ENCODE assay signal across 8 cellular contexts in genomic region chr11:57335343-57336110, GRCh38. TPM values are rescaled to one million over a fixed set of nuclear protein-coding genes. Genes with fewer than 3 reads are reported as not detected.
DNase-seq lines count a peak whose midpoint lies in the region; ATAC-seq and TF ChIP-seq lines count a peak whose summit lies in the region.

TSS of gene SSRP1 (minus strand) at chr11:57335892. CDS start at chr11:57335121, 771 bp downstream.

- no peak for TF ChIP-seq EP300 in gastroesophageal sphincter (IDR thresholded peaks at IDR 0.05)

- H2AFZ ChIP-seq in H9 (ENCODE audit: low read length): peak within 1 kb of the TSS; percentile 24

- peak; percentile 50 for DNase-seq in GF-D8 (lab: John Stamatoyannopoulos, UW)
- peak; percentile 84 for DNase-seq in H9
- DNase-seq in M059J (ENCODE audit: low read depth): peak; percentile 87
- DNase-seq in SK-N-DZ (ENCODE audit: low spot score): peak; percentile 91
- DNase-seq in activated naive CD4-positive, alpha-beta T cell treated with Interleukin-2 at 50 U/mL for 16 hours: peak; percentile 87
- DNase-seq in substantia nigra (lab: John Stamatoyannopoulos, UW): peak; percentile 33 to 92 (median 81)

- H3K56ac ChIP-seq in H9 (ENCODE audit: insufficient read length, low read depth, low read length): no peak within 1 kb of the TSS

- H3K14ac ChIP-seq in H9 (ENCODE audit: insufficient read depth, low read length): peak within 1 kb of the TSS; percentile 52

- no peaks in the 10 kb centered on the region for H4K20me1 ChIP-seq in H9 (ENCODE audit: control insufficient read depth, insufficient read depth, insufficient read length)

- no peaks in the 10 kb centered on the region for H3K27me3 ChIP-seq in H9 (ENCODE audit: insufficient read depth, low read length)
- peaks cover 8% of the 10 kb centered on the region for H3K27me3 ChIP-seq in gastroesophageal sphincter
- peaks cover 8% of the 10 kb centered on the region for H3K27me3 ChIP-seq in neutrophil

- H3K9me3 ChIP-seq in H9 (ENCODE audit: control insufficient read depth, low read depth, low read length) (no peaks in the 10 kb centered on the region), gastroesophageal sphincter (no peaks in the 10 kb centered on the region), neutrophil (no peaks in the 10 kb centered on the region)

- peak; percentile 97 for ATAC-seq in gastroesophageal sphincter

- no peak within 1 kb of the TSS for H2BK20ac ChIP-seq in H9 (ENCODE audit: low read depth, low read length, poor library complexity, severe bottlenecking)

- no peak within 1 kb of the TSS for H2BK15ac ChIP-seq in H9 (ENCODE audit: low read depth, low read length)

- peak within 1 kb of the TSS; percentile 93 to 94 for H3K4me3 Mint-ChIP-seq in H9

- H3K23me2 ChIP-seq in H9 (ENCODE audit: insufficient read length, low read depth, low read length, poor library complexity, severe bottlenecking): peaks cover 6% of the 10 kb centered on the region

- no peaks in the 10 kb centered on the region for H3K9me3 Mint-ChIP-seq in H9

- peak within 1 kb of the TSS; percentile 96 to 98 (median 98) for H3K27ac Mint-ChIP-seq in H9

- H2BK5ac ChIP-seq in H9 (ENCODE audit: insufficient read length, low read length): no peak within 1 kb of the TSS

- H2AK5ac ChIP-seq in H9 (ENCODE audit: insufficient read length, low read length): no peak within 1 kb of the TSS

- H3K23ac ChIP-seq in H9 (ENCODE audit: insufficient read length, low read depth, low read length): no peak within 1 kb of the TSS

- peak within 1 kb of the TSS; percentile 66 for H3K4me2 ChIP-seq in H9 (ENCODE audit: insufficient read depth, insufficient read length, low read length)

- peak within 1 kb of the TSS; percentile 64 for H3K9ac ChIP-seq in H9 (ENCODE audit: extremely low read depth, insufficient read length, low read length)

- peaks cover 0 to 38% of the 10 kb centered on the region in 2 donors for H3K36me3 ChIP-seq in gastroesophageal sphincter
- H3K36me3 ChIP-seq in neutrophil: peaks cover 23% of the 10 kb centered on the region

- no peak within 1 kb of the TSS for H4K5ac ChIP-seq in H9 (ENCODE audit: insufficient read length, low read depth, low read length)

- WGBS in H9 (ENCODE audit: extremely low coverage, insufficient read length, low lambda C conversion rate): no CpG with 5 or more reads among the region's 69 CpGs
- WGBS in gastroesophageal sphincter (ENCODE audit: low coverage in 1 of 2), 2 donors: 0% methylated on average over 4 to 10 of the region's 69 CpGs

- no peak; the same call in 2 of the 3 replicates for TF ChIP-seq CTCF in H9 (conservative IDR thresholded peaks at IDR 0.05)
- TF ChIP-seq CTCF in gastroesophageal sphincter (IDR thresholded peaks at IDR 0.05): no peak
- no peak for TF ChIP-seq CTCF in neutrophil (IDR thresholded peaks at IDR 0.05)

- H3K4me1 ChIP-seq in H9 (ENCODE audit: insufficient read depth, low read length): peaks cover 5% of the 10 kb centered on the region; the same call in 1 of the 2 replicates
- H3K4me1 ChIP-seq in gastroesophageal sphincter: peaks cover 0 to 40% (median 14%) of the 10 kb centered on the region in 3 donors
- H3K4me1 ChIP-seq in neutrophil (ENCODE audit: control insufficient read depth in 1 of 2, insufficient read depth in 1 of 2, low read depth in 1 of 2, low read length in 1 of 2): peaks cover 6 to 12% of the 10 kb centered on the region in 2 experiments

- no peak within 1 kb of the TSS for H3T11ph ChIP-seq in H9 (ENCODE audit: low read length)

- peaks cover 16% of the 10 kb centered on the region for H3K27me3 Mint-ChIP-seq in H9 (ENCODE audit: low read depth)

- peak within 1 kb of the TSS; percentile 62 to 76 for H3K4me3 ChIP-seq in gastroesophageal sphincter
- H3K4me3 ChIP-seq in neutrophil (ENCODE audit: low read depth in 1 of 2, low read length in 1 of 2): peak within 1 kb of the TSS; percentile 62 to 80

- H4K8ac ChIP-seq in H9 (replicated peaks; ENCODE audit: insufficient read length, low read depth, low read length): peak within 1 kb of the TSS; percentile 9

- no peak within 1 kb of the TSS for H4K91ac ChIP-seq in H9 (ENCODE audit: insufficient read length, low read depth, low read length)

- peaks cover 42 to 48% of the 10 kb centered on the region in 2 experiments for H3K4me1 Mint-ChIP-seq in H9

- peak; percentile 32 to 46 for TF ChIP-seq POLR2A in gastroesophageal sphincter (IDR thresholded peaks at IDR 0.05)

- H3K79me1 ChIP-seq in H9 (ENCODE audit: insufficient read depth, low read depth, low read length, poor library complexity, severe bottlenecking): peaks cover 7% of the 10 kb centered on the region

- H3K4ac ChIP-seq in H9 (ENCODE audit: low read depth, low read length): no peak within 1 kb of the TSS

- H3K36me3 Mint-ChIP-seq in H9 (ENCODE audit: insufficient read depth in 1 of 3, low read depth in 3 of 3): peaks cover 30 to 46% (median 43%) of the 10 kb centered on the region in 3 experiments

- no peak within 1 kb of the TSS for H2BK120ac ChIP-seq in H9 (ENCODE audit: low read depth, low read length, poor library complexity, severe bottlenecking)

- no peak within 1 kb of the TSS for H2BK12ac ChIP-seq in H9 (ENCODE audit: insufficient read length, low read depth, low read length)

- H3K27ac ChIP-seq in H9 (ENCODE audit: insufficient read length, low read depth, low read length): no peak within 1 kb of the TSS
- peak within 1 kb of the TSS; percentile 65 to 93 (median 88) for H3K27ac ChIP-seq in gastroesophageal sphincter
- H3K27ac ChIP-seq in neutrophil: peak within 1 kb of the TSS; percentile 37
- peak within 1 kb of the TSS; percentile 75 for H3K27ac ChIP-seq in substantia nigra (ENCODE audit: low read depth, low read length, poor library complexity, severe bottlenecking)

- H3K18ac ChIP-seq in H9 (ENCODE audit: insufficient read length, low read depth, low read length): peak within 1 kb of the TSS; percentile 21

- peaks cover 10% of the 10 kb centered on the region; the same call in 1 of the 2 replicates for H3K79me2 ChIP-seq in H9 (ENCODE audit: insufficient read depth, low read length)

RNA-seq across cellular contexts. Expression of gene SSRP1, which starts in this region (rescaled TPM):
- total RNA-seq in H9 (2021) (202 and 205 TPM in 2 replicates), gastroesophageal sphincter (100 to 1,000 TPM in 1 of 4 donors, 10 to 100 TPM in 3; 66.0 to 101 (median 79.8) TPM)
- total RNA-seq in M059J (2014; rRNA removed; shearing (Covaris generic)): 96.0 and 145 TPM in 2 replicates
- polyA plus RNA-seq in SK-N-DZ (2014; cell fraction: cytosol; rRNA removed): 201 and 209 TPM in 2 replicates
- 119 and 137 TPM in 2 replicates for polyA plus RNA-seq in SK-N-DZ (2014; cell fraction: nucleus; rRNA removed)
